17 cellular contexts compared by ENCODE assay signal in genomic region chr4:181662383-181662782, GRCh38.
DNase-seq lines count a peak whose midpoint lies in the region; ATAC-seq, FAIRE-seq and TF ChIP-seq lines count a peak whose summit lies in the region.
"Had no signal": no experiment of that assay in that cellular context is flagged by ENCODE, and none has a peak within 500 bp of the region (broad histone marks: within the 10 kb centered on the region; RNA-seq: fewer than 3 reads in every experiment).

No MANE protein-coding gene starts in this region.

- no peak overlapping the region for H3K4ac ChIP-seq in mesendoderm (ENCODE audit: low read depth, low read length)

- no peak overlapping the region for H3K56ac ChIP-seq in mesendoderm (ENCODE audit: low read length)

- H2BK15ac ChIP-seq in mesendoderm (replicated peaks; ENCODE audit: low read depth) = no peak overlapping the region

- no peak for TF ChIP-seq POLR2A in lower leg skin (IDR thresholded peaks at IDR 0.05)

- no peak overlapping the region for H2BK120ac ChIP-seq in mesendoderm (ENCODE audit: low read depth, low read length)

- no peak overlapping the region for H2AK5ac ChIP-seq in mesendoderm (ENCODE audit: low read length)

- no peak overlapping the region for H3K9ac ChIP-seq in mesendoderm (ENCODE audit: low read length)
- H3K9ac ChIP-seq: BLaER1 treated with 17β-estradiol and CSF1 and Interleukin-3, amounts not matched to agents 10 nM and 100 nM had no signal

- H4K5ac ChIP-seq in mesendoderm (ENCODE audit: low read length) = no peak overlapping the region

- H3K4me2 ChIP-seq in mesendoderm (ENCODE audit: low read length) = no peak overlapping the region
- H3K4me2 ChIP-seq: GM23338 had no signal

- no peak overlapping the region for H4K8ac ChIP-seq in mesendoderm (ENCODE audit: low read depth, low read length)

- no peak for ATAC-seq in HG02588 (IDR thresholded peaks at IDR 0.05; ENCODE audit: unreplicated experiment)
- ATAC-seq: esophagus mucosa, GM23338 had no signal

- H3K79me2 ChIP-seq in mesendoderm (ENCODE audit: control insufficient read depth, insufficient read depth, low read length) = no peaks in the 10 kb centered on the region

- DNase-seq in HCEC 1CT (peak; percentile 43), RCC 7860 (ENCODE audit: low spot score) (peak; percentile 8), fibroblast of peridontal ligament (ENCODE audit: extremely low read depth) (peak; percentile 54), pons (ENCODE audit: low spot score) (peak; percentile 76), lower leg skin (ENCODE audit: low spot score in 2 of 2) (no peak), mesendoderm (no peak)
- DNase-seq: activated CD4-positive, alpha-beta T cell treated with anti-CD3 and anti-CD28 coated beads, Interleukin-2, amount 50 U/mL, for 1 hour; DMS53; KBM-7; NCI-H1930; SHP77 treated with DMSO at 0.1 percent for 48 hours; spleen; T1000 had no signal

- peak; percentile 44 for FAIRE-seq in RCC 7860 (lab: Jason Lieb, UNC)

- intact Hi-C loops in lower leg skin (cut with DNase I; ENCODE audit: low total_unique reads) = no loop called here

- TF ChIP-seq CTCF in lower leg skin (IDR thresholded peaks at IDR 0.05) = no peak

- H3K4me3 ChIP-seq in lower leg skin (ENCODE audit: low read depth, poor library complexity, severe bottlenecking) (no peak overlapping the region), mesendoderm (ENCODE audit: low read length) (no peak overlapping the region)
- H3K4me3 ChIP-seq: BLaER1 treated with 17β-estradiol and CSF1 and Interleukin-3, amounts not matched to agents 10 nM and 100 nM; GM23338; spleen had no signal

- no peak overlapping the region for H3K23ac ChIP-seq in mesendoderm (ENCODE audit: low read length)

- 41 to 47% methylated on average over 3 of the region's 3 CpGs for WGBS in lower leg skin, 2 donors
- WGBS in mesendoderm (ENCODE audit: extremely low coverage, insufficient coverage, low lambda C conversion rate) = no CpG with 5 or more reads among the region's 3 CpGs

- H2BK5ac ChIP-seq in mesendoderm (ENCODE audit: low read length) = no peak overlapping the region

- H3K27ac ChIP-seq in mesendoderm (ENCODE audit: low read depth, low read length) = no peak overlapping the region
- H3K27ac ChIP-seq: BLaER1 treated with 17β-estradiol and CSF1 and Interleukin-3, amounts not matched to agents 10 nM and 100 nM; spleen had no signal

- no peaks in the 10 kb centered on the region for H3K27me3 ChIP-seq in mesendoderm (ENCODE audit: insufficient read depth, low read length, poor library complexity)
- H3K27me3 ChIP-seq: BLaER1 treated with 17β-estradiol and CSF1 and Interleukin-3, amounts not matched to agents 10 nM and 100 nM; spleen had no signal

- no peaks in the 10 kb centered on the region for H3K4me1 ChIP-seq in mesendoderm (ENCODE audit: control insufficient read depth, low read depth, low read length)
- H3K4me1 ChIP-seq: spleen had no signal

- no peak overlapping the region for H3K18ac ChIP-seq in mesendoderm (ENCODE audit: low read length)

- no peaks in the 10 kb centered on the region for H3K36me3 ChIP-seq in mesendoderm (ENCODE audit: control insufficient read depth, insufficient read depth, low read length)
- H3K36me3 ChIP-seq: BLaER1 treated with 17β-estradiol and CSF1 and Interleukin-3, amounts not matched to agents 10 nM and 100 nM; spleen had no signal

- H3K79me1 ChIP-seq in mesendoderm (ENCODE audit: low read length) = no peaks in the 10 kb centered on the region

Comparison
In these comparisons a context has a peak if more than half of its experiments do, and no peak if none do; other contexts are left out.
1. DNase-seq: peak in HCEC 1CT (single experiment), RCC 7860 (single experiment), fibroblast of peridontal ligament (single experiment) and pons (single experiment); none in lower leg skin (0 of 2) and mesendoderm (single experiment).